ENCODE assay signal across 21 cellular contexts in genomic region chr7:42671627-42672026, GRCh38.
DNase-seq lines count a peak whose midpoint lies in the region; ATAC-seq and TF ChIP-seq lines count a peak whose summit lies in the region.
"Had no signal": no experiment of that assay in that cellular context is flagged by ENCODE, and none has a peak within 500 bp of the region (broad histone marks: within the 10 kb centered on the region; RNA-seq: fewer than 3 reads in every experiment).

No MANE protein-coding gene starts in this region.

- no peak overlapping the region for H3K4me3 ChIP-seq in NB4 (ENCODE audit: low read depth, low read length)
- H3K4me3 ChIP-seq: body of pancreas, dorsolateral prefrontal cortex, right lobe of liver, testis had no signal

- TF ChIP-seq POLR2A in NB4 (IDR thresholded peaks at IDR 0.05; ENCODE audit: extremely low read depth, insufficient read length): no peak

- DNase-seq in GM04503 (ENCODE audit: low read depth): peak; percentile 74
- DNase-seq in NB4 (ENCODE audit: low read depth): peak; percentile 33
- peak; percentile 79 for DNase-seq in epithelial cell of prostate (ENCODE audit: low read depth, low spot score)
- DNase-seq in omental fat pad (ENCODE audit: low spot score): no peak
- no peak for DNase-seq in stimulated activated naive CD4-positive, alpha-beta T cell (lab: John Stamatoyannopoulos, UW)
- DNase-seq in cortex of kidney (lab: John Stamatoyannopoulos, UW): no peak
- DNase-seq in D341Med (ENCODE audit: low spot score): no peak
- DNase-seq: activated CD8-positive, alpha-beta memory T cell treated with anti-CD3 and anti-CD28 coated beads, Interleukin-2, amount 50 U/mL, for 4 hours; activated naive CD4-positive, alpha-beta T cell treated with Interleukin-2 at 50 U/mL for 16 hours; body of pancreas; DMS79 treated with DMSO at 0.1 percent for 48 hours; dorsolateral prefrontal cortex; NCI-H1105; NCI-H2171; NK-92 treated with Interleukin-12 subunit alpha and Interleukin-12 subunit beta, amount 100 ng/mL, for 24 hours; right lobe of liver; SHP77 treated with DMSO at 0.1 percent for 48 hours; testis had no signal

- TF ChIP-seq CTCF in NB4 (IDR thresholded peaks at IDR 0.05; ENCODE audit: low read depth, low read length) (no peak), omental fat pad (IDR thresholded peaks at IDR 0.05) (no peak)

- ATAC-seq in omental fat pad (ENCODE audit: low FRiP score) (peak; percentile 95), HG03342 (IDR thresholded peaks at IDR 0.05; ENCODE audit: unreplicated experiment) (no peak)
- ATAC-seq: body of pancreas, HCT116, right lobe of liver had no signal

- H3K27ac ChIP-seq in epithelial cell of prostate: peak overlapping the region; percentile 65
- H3K27ac ChIP-seq: body of pancreas, C4-2B, dorsolateral prefrontal cortex, right lobe of liver, testis had no signal

Comparison
In these comparisons a context has a peak if more than half of its experiments do, and no peak if none do; other contexts are left out.
1. DNase-seq: peak in GM04503 (single experiment), NB4 (single experiment) and epithelial cell of prostate (single experiment); none in omental fat pad (single experiment), stimulated activated naive CD4-positive, alpha-beta T cell (0 of 6), cortex of kidney (single experiment) and D341Med (single experiment).